Comparison of ENCODE assay signal across 8 cellular contexts in the genomic region with DNA sequence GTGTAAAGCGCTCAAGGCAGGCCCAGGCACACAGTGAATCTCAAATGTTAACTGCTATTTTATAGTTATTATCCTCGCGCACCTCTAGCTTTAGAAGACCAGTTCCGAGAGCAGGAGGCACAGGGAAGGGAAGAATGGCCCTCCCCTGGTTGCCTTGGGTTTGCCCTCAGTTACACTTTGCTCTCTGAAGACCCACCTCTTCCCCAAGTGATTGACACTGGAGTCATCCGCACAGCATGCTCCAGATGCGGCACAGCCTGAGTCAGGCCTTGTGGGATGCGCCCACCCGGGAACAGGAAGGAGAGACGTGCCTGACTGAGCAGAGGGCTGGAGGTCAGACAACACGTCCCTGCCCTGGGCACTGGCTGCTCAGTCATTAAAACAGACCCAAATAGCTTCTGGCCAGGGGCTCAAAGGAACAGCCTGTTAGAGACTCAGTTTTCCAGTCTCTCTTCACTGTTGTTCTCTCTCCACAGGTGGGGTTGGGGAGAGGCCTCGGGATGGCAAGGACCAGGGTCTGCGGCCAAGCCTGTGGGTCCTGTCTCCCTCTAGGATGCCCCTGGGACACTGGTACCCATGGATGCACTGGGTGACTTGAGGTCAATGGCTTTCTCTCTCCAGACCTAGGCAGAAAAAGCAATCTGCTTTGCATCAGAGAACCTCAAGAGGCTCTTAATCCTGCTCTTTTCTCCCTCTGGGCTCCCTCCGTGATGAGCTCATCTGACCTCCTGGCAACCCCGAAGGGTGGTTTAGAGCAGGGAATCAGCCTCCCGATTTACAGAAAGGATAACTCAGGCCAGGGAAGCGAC. TPM values are rescaled to one million over a fixed set of nuclear protein-coding genes. Genes with fewer than 3 reads are reported as not detected.
DNase-seq lines count a peak whose midpoint lies in the region; ATAC-seq and TF ChIP-seq lines count a peak whose summit lies in the region.

No MANE protein-coding gene starts in this region.

- H3K4me1 ChIP-seq in ACC112 (ENCODE audit: control insufficient read depth, insufficient read depth, low read length, unreplicated experiment) (peaks cover 42% of the 10 kb centered on the region), HUES48 (ENCODE audit: control insufficient read depth, insufficient read depth, low read length) (peaks cover 21% of the 10 kb centered on the region), SJCRH30 (peaks cover 34% of the 10 kb centered on the region)

- no peak for ATAC-seq in GM21576 (IDR thresholded peaks at IDR 0.05; ENCODE audit: unreplicated experiment)
- no peak for ATAC-seq in T-cell (replicated peaks in 1 of 4)
- no peak for ATAC-seq in HG03039 (IDR thresholded peaks at IDR 0.05; ENCODE audit: unreplicated experiment)

- CTCF ChIA-PET in T-cell (lab: Charles Lee): interaction anchor here in 1 of 2 donors (0.5 kb wide), 1 partner anchor 58 kb away, joined by 4 read pairs; no protein-coding TSS in a partner anchor

- H3K27ac ChIP-seq in ACC112 (ENCODE audit: low read depth, low read length) (peak overlapping the region; percentile 84), HUES48 (ENCODE audit: low read depth, low read length) (peak overlapping the region; percentile 67), SJCRH30 (peak overlapping the region; percentile 75)

- no peak overlapping the region for H3K4me3 Mint-ChIP-seq in T-cell

- peaks cover 12% of the 10 kb centered on the region for H3K79me2 ChIP-seq in ACC112 (ENCODE audit: control insufficient read depth, insufficient read depth, low read length, unreplicated experiment)

- TF ChIP-seq CTCF in fibroblast of villous mesenchyme (IDR thresholded peaks at IDR 0.05; ENCODE audit: insufficient read depth, low read depth, low read length): no peak

- H3K27me3 ChIP-seq in ACC112 (ENCODE audit: insufficient read depth, low read length): no peaks in the 10 kb centered on the region
- H3K27me3 ChIP-seq in HUES48 (ENCODE audit: control insufficient read depth, insufficient read depth, low read length): no peaks in the 10 kb centered on the region
- no peaks in the 10 kb centered on the region for H3K27me3 ChIP-seq in SJCRH30

- no peaks in the 10 kb centered on the region for H3K36me3 Mint-ChIP-seq in T-cell

- H3K4me3 ChIP-seq in ACC112 (ENCODE audit: low read depth, low read length): peak overlapping the region; percentile 66
- peak overlapping the region; percentile 41; the same call in 1 of the 2 replicates for H3K4me3 ChIP-seq in HUES48 (ENCODE audit: low read depth, low read length)
- peak overlapping the region; percentile 49 for H3K4me3 ChIP-seq in SJCRH30
- peak overlapping the region; percentile 58 for H3K4me3 ChIP-seq in fibroblast of villous mesenchyme (ENCODE audit: low read depth, low read length)

- no peak overlapping the region for H3K9ac ChIP-seq in HUES48 (ENCODE audit: low read depth, low read length)

- POLR2A ChIA-PET in T-cell (lab: Charles Lee): no interaction called here

- peaks cover 14 to 24% (median 24%) of the 10 kb centered on the region in 3 donors for H3K4me1 Mint-ChIP-seq in T-cell

- no peak overlapping the region for H3K27ac Mint-ChIP-seq in T-cell

- H3K36me3 ChIP-seq in ACC112 (ENCODE audit: insufficient read depth, low read length) (no peaks in the 10 kb centered on the region), HUES48 (ENCODE audit: control insufficient read depth, insufficient read depth, low read length) (peaks cover 14% of the 10 kb centered on the region), SJCRH30 (no peaks in the 10 kb centered on the region; the same call in 1 of the 2 replicates)

- DNase-seq in SJCRH30 (peak; percentile 85 to 87), fibroblast of villous mesenchyme (ENCODE audit: low read depth) (peak; percentile 97), retina (peak; percentile 65), T-cell (no peak)

- H2AFZ ChIP-seq in ACC112 (ENCODE audit: low read length, unreplicated experiment): no peak overlapping the region

- H3K9me3 ChIP-seq in HUES48 (ENCODE audit: control insufficient read depth, insufficient read depth, low read length) (no peaks in the 10 kb centered on the region), SJCRH30 (replicated peaks) (no peaks in the 10 kb centered on the region)

- H3K9me3 Mint-ChIP-seq in T-cell: no peaks in the 10 kb centered on the region

- no peaks in the 10 kb centered on the region for H3K27me3 Mint-ChIP-seq in T-cell

RNA-seq across cellular contexts. Expression of a gene that starts 13.6 kb away (rescaled TPM):
- total RNA-seq in SJCRH30 (2014; rRNA removed; shearing (Covaris generic)): 21.1 and 23.2 TPM in 2 replicates
- total RNA-seq in fibroblast of villous mesenchyme: 16.4 and 18.4 TPM in 2 replicates
- total RNA-seq in T-cell: 100 to 1,000 TPM in 2 of 5 donors, 10 to 100 TPM in 3; 87.9 to 113 (median 98.3) TPM

RNA-seq across cellular contexts. Expression of a gene that starts 43.3 kb away (rescaled TPM):
- total RNA-seq in SJCRH30 (2014; rRNA removed; shearing (Covaris generic)): 11.1 and 14.4 TPM in 2 replicates
- total RNA-seq in fibroblast of villous mesenchyme (3.9 TPM in 2 replicates), T-cell (1 to 10 TPM; 5.3 to 7.4 (median 6.7) TPM)

Comparison
In these comparisons a context has a peak if more than half of its experiments do, and no peak if none do; other contexts are left out.
1. DNase-seq: peak in SJCRH30 (2 of 2), fibroblast of villous mesenchyme (single experiment) and retina (single experiment); none in T-cell (0 of 34).
2. Peak in every context shown above with its lines, with median percentiles within 50 percentile points of each other: H3K27ac ChIP-seq and H3K4me3 ChIP-seq.